ENCODE assay signal across 20 cellular contexts in the genomic region with DNA sequence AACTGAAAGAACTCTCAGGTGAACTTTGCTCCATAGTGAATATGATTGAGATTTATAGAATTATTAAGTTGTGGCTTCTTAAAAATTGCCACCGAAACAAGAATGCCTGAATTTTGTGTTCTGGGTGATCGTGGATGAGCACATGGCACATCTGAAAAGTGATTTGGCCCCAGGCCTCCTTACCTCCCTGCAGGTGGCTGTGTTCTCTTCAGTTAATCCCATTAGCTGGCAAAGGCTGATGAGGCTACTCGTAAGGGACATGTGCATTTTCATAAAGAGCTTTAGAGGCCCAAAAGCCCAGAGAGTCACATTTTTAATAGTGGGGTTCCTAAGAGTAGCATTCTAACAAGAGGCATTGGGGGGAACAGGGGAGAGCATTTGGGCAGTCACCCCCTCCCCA. TPM values are rescaled to one million over a fixed set of nuclear protein-coding genes. Genes with fewer than 3 reads are reported as not detected.
"Had no signal": no experiment of that assay in that cellular context is flagged by ENCODE, and none has a peak within 500 bp of the region (broad histone marks: within the 10 kb centered on the region; RNA-seq: fewer than 3 reads in every experiment).

No MANE protein-coding gene starts in this region.

- H3K4me3 ChIP-seq: body of pancreas, gastrocnemius medialis, mucosa of descending colon, spleen, thoracic aorta, upper lobe of right lung had no signal

- H3K27me3 ChIP-seq: body of pancreas, spleen, upper lobe of right lung had no signal

- H2AFZ ChIP-seq: parathyroid adenoma had no signal

- H3K9ac ChIP-seq: parathyroid adenoma had no signal

- H3K79me2 ChIP-seq: parathyroid adenoma had no signal

- H3K27ac ChIP-seq: body of pancreas, gastrocnemius medialis, parathyroid adenoma, spleen, thoracic aorta, upper lobe of right lung had no signal

- H3K9me3 ChIP-seq: body of pancreas, gastrocnemius medialis, mucosa of descending colon, spleen, thoracic aorta, upper lobe of right lung had no signal

- H3K36me3 ChIP-seq: gastrocnemius medialis, spleen, thoracic aorta, upper lobe of right lung had no signal

- DNase-seq: activated CD4-positive, alpha-beta memory T cell treated with anti-CD3 and anti-CD28 coated beads for 36 hours; activated CD4-positive, alpha-beta T cell treated with anti-CD3 and anti-CD28 coated beads for 36 hours; activated naive CD8-positive, alpha-beta T cell treated with anti-CD3 and anti-CD28 coated beads for 36 hours; amygdala; cortex of kidney; gastrocnemius medialis; mesenchymal stem cell; mucosa of descending colon; naive thymus-derived CD4-positive, alpha-beta T cell; spleen; stimulated activated CD4-positive, alpha-beta T cell treated with anti-CD3 and anti-CD28 coated beads, Interleukin-4, amount 100 ng/mL, for 4 hours; stimulated activated naive B cell treated with anti-CD40 and anti-IgM and Interleukin-4, amounts not matched to agents 10 μg/mL and 1 μg/mL and 100 μg/mL, for 72 hours; SW 1271; T-helper 2 cell; upper lobe of right lung had no signal

- ATAC-seq: body of pancreas; gastrocnemius medialis; mucosa of descending colon; naive thymus-derived CD4-positive, alpha-beta T cell; sciatic nerve; stimulated activated naive B cell treated with anti-CD40 and anti-IgM and Interleukin-4, amounts not matched to agents 10 μg/mL and 1 μg/mL and 100 μg/mL, for 72 hours; upper lobe of right lung; WTC11 had no signal

- H3K4me1 ChIP-seq: body of pancreas, gastrocnemius medialis, parathyroid adenoma, upper lobe of right lung had no signal

RNA-seq across cellular contexts. Expression of a gene that starts 24.4 kb away (rescaled TPM):
- total RNA-seq: gastrocnemius medialis had no signal
- polyA plus RNA-seq: naive thymus-derived CD4-positive, alpha-beta T cell had no signal
